Comparison of ENCODE assay signal across 8 cellular contexts in the genomic region with DNA sequence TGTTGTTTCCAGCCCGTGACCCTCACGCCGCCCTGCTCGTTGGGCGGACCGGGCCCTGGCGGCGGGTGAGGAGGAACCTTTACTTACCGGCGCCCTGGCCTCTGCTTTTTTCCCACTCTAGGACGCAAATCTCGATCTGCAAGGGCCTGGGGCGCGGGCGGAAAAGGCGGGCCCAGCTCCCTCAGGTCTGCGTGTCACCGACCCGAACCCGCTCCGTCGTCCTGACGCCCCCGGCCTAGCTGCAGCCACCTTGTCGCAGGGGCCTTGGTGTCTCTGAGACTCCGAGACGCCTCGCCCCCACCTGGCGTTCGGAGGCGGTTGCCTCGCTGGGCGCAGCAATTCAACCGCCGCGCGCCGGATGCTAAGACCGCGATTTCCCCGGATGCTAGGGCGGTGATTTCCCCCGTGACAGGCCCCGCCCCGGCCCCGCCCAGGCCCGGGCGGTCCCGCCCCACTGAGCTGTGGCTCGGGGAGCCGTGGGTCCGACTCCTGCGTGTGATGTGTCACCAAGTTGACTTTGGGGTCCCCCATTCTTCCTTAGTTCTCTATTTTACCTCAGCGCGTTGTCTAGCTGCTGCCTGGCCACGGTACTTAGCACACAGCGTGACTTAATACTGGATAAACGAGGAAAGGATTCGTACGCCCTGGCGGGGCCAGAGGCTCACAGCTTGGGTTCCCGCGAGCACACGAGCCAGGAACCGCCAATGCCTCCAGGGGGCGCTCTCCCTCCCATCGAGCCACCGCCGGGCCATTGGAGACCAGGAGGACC. TPM values are rescaled to one million over a fixed set of nuclear protein-coding genes. Genes with fewer than 3 reads are reported as not detected.
A peak's percentile ranks its signal among the peaks of the same experiment; 100 is the strongest.
DNase-seq lines count a peak whose midpoint lies in the region; ATAC-seq and TF ChIP-seq lines count a peak whose summit lies in the region.

Gene RPL39L, minus strand, starts transcription at position 371 of the 769 bp plus-strand sequence. CDS start 18,196 bp downstream, outside the sequence.

- H3K27ac Mint-ChIP-seq in CD4-positive, alpha-beta memory T cell: peak within 1 kb of the TSS; percentile 87 to 97 (median 95)
- peak within 1 kb of the TSS; percentile 83 to 87 for H3K27ac Mint-ChIP-seq in natural killer cell treated with Interleukin-12 subunit alpha and Interleukin-12 subunit beta and Interleukin-15 and Interleukin-18, amount 100 ng/mL, for 72 hours

- CTCF ChIA-PET in CD4-positive, alpha-beta memory T cell (lab: Charles Lee; ENCODE audit: partially characterized antibody): interaction anchor here (0.6 to 15.5 kb wide), 51 partner anchors 10 to 1196 kb away, joined by 3 to 178 read pairs (median 4); partner anchors contain the start of gene TBCCD1

- H3F3A ChIP-seq in OCI-LY1 (ENCODE audit: insufficient read depth, low read length): no peaks in the 10 kb centered on the region

- peaks cover 17% of the 10 kb centered on the region for H3K4me1 ChIP-seq in CD4-positive, alpha-beta memory T cell (ENCODE audit: insufficient read depth, low read length)
- H3K4me1 ChIP-seq in OCI-LY1 (ENCODE audit: insufficient read depth, low read length, severe bottlenecking): peaks cover 19% of the 10 kb centered on the region

- H3K9me3 ChIP-seq in CD4-positive, alpha-beta memory T cell (ENCODE audit: control insufficient read depth in 1 of 2, low read length in 2 of 2): no peaks in the 10 kb centered on the region
- H3K9me3 ChIP-seq in OCI-LY1 (ENCODE audit: low read length): peaks cover 23% of the 10 kb centered on the region

- peak; percentile 99 for TF ChIP-seq CTCF in OCI-LY1 (IDR thresholded peaks at IDR 0.05; ENCODE audit: low read length)
- TF ChIP-seq CTCF in fibroblast of mammary gland (conservative IDR thresholded peaks at IDR 0.05; ENCODE audit: control insufficient read depth, insufficient read depth, low read depth, low read length): peak; percentile 84

- POLR2A ChIA-PET in CD4-positive, alpha-beta memory T cell (lab: Charles Lee; ENCODE audit: partially characterized antibody): interaction anchor here (0.9 to 3.1 kb wide), 28 partner anchors 9 to 1992 kb away, joined by 3 to 61 read pairs (median 4); partner anchors contain the start of genes DNAJB11, EIF4A2, ST6GAL1 and TRA2B

- no peaks in the 10 kb centered on the region for H4K20me1 ChIP-seq in OCI-LY1 (ENCODE audit: insufficient read depth, low read length)

- peak within 1 kb of the TSS; percentile 82 to 94 (median 91) for H3K4me3 Mint-ChIP-seq in CD4-positive, alpha-beta memory T cell
- peak within 1 kb of the TSS; percentile 88 for H3K4me3 Mint-ChIP-seq in natural killer cell treated with Interleukin-12 subunit alpha and Interleukin-12 subunit beta and Interleukin-15 and Interleukin-18, amount 100 ng/mL, for 72 hours

- H3K27ac ChIP-seq in CD4-positive, alpha-beta memory T cell (ENCODE audit: low read depth, low read length): peak within 1 kb of the TSS; percentile 74
- H3K27ac ChIP-seq in OCI-LY1 (ENCODE audit: low read depth, low read length, poor library complexity, severe bottlenecking): peak within 1 kb of the TSS; percentile 73

- no peaks in the 10 kb centered on the region for H3K79me2 ChIP-seq in OCI-LY1 (ENCODE audit: insufficient read depth, low read length)

- no peaks in the 10 kb centered on the region for H3K36me3 ChIP-seq in CD4-positive, alpha-beta memory T cell (ENCODE audit: insufficient read depth, low read length)
- H3K36me3 ChIP-seq in OCI-LY1 (ENCODE audit: insufficient read depth, low read length): peaks cover 32% of the 10 kb centered on the region

- peaks cover 5 to 7% of the 10 kb centered on the region in 2 donors for H3K36me3 Mint-ChIP-seq in CD4-positive, alpha-beta memory T cell
- H3K36me3 Mint-ChIP-seq in natural killer cell treated with Interleukin-12 subunit alpha and Interleukin-12 subunit beta and Interleukin-15 and Interleukin-18, amount 100 ng/mL, for 72 hours: peaks cover 21% of the 10 kb centered on the region

- H3K4me1 Mint-ChIP-seq in CD4-positive, alpha-beta memory T cell: peaks cover 9 to 34% (median 18%) of the 10 kb centered on the region in 4 donors
- H3K4me1 Mint-ChIP-seq in natural killer cell treated with Interleukin-12 subunit alpha and Interleukin-12 subunit beta and Interleukin-15 and Interleukin-18, amount 100 ng/mL, for 72 hours (ENCODE audit: low read depth in 2 of 2): peaks cover 12 to 26% of the 10 kb centered on the region in 2 donors

- H3K27me3 ChIP-seq in CD4-positive, alpha-beta memory T cell (ENCODE audit: insufficient read depth, low read length): no peaks in the 10 kb centered on the region
- H3K27me3 ChIP-seq in OCI-LY1 (ENCODE audit: insufficient read depth, low read length): no peaks in the 10 kb centered on the region

- peak; percentile 91 to 93 (median 92) for DNase-seq in CD4-positive, alpha-beta memory T cell
- peak; percentile 95 to 96 for DNase-seq in activated T-cell treated with anti-CD3 and anti-CD28 coated beads, Interleukin-2, amount 50 U/mL, for 48 hours
- DNase-seq in fibroblast of mammary gland (ENCODE audit: low read depth): peak; percentile 78
- peak; percentile 94 for DNase-seq in natural killer cell treated with Interleukin-12 subunit alpha and Interleukin-12 subunit beta and Interleukin-15 and Interleukin-18, amount 100 ng/mL, for 72 hours (ENCODE audit: low spot score)
- peak; percentile 94 for DNase-seq in stimulated activated naive CD8-positive, alpha-beta T cell treated with anti-CD3 and anti-CD28 coated beads, Interleukin-15, Interleukin-2, amounts not matched to agents 100 U/mL and 50 U/mL, for 24 hours

- H3K4me2 ChIP-seq in OCI-LY1 (ENCODE audit: low read length): peak within 1 kb of the TSS; percentile 67

- ATAC-seq in GM19328 (IDR thresholded peaks at IDR 0.05; ENCODE audit: unreplicated experiment) (peak; percentile 97), HG03469 (IDR thresholded peaks at IDR 0.05; ENCODE audit: unreplicated experiment) (peak; percentile 89)
- peak; percentile 99 for ATAC-seq in natural killer cell treated with Interleukin-12 subunit alpha and Interleukin-12 subunit beta and Interleukin-15 and Interleukin-18, amount 100 ng/mL, for 72 hours
- ATAC-seq in stimulated activated naive CD8-positive, alpha-beta T cell treated with anti-CD3 and anti-CD28 coated beads, Interleukin-15, Interleukin-2, amounts not matched to agents 100 U/mL and 50 U/mL, for 24 hours: peak; percentile 99

- H2AFZ ChIP-seq in OCI-LY1 (ENCODE audit: low read length): no peak within 1 kb of the TSS

- intact Hi-C loops in CD4-positive, alpha-beta memory T cell (cut with micrococcal nuclease): loop anchor here (1.0 to 10.0 kb wide), 7 partner anchors 9 to 575 kb away; partner anchors contain the start of gene TBCCD1

- no peaks in the 10 kb centered on the region for H3K9me2 ChIP-seq in OCI-LY1 (ENCODE audit: low read depth, low read length)

- no peaks in the 10 kb centered on the region for H3K27me3 Mint-ChIP-seq in CD4-positive, alpha-beta memory T cell
- no peaks in the 10 kb centered on the region for H3K27me3 Mint-ChIP-seq in natural killer cell treated with Interleukin-12 subunit alpha and Interleukin-12 subunit beta and Interleukin-15 and Interleukin-18, amount 100 ng/mL, for 72 hours

- H3K9me3 Mint-ChIP-seq in CD4-positive, alpha-beta memory T cell: peaks cover 2 to 13% (median 5%) of the 10 kb centered on the region in 8 donors
- H3K9me3 Mint-ChIP-seq in natural killer cell treated with Interleukin-12 subunit alpha and Interleukin-12 subunit beta and Interleukin-15 and Interleukin-18, amount 100 ng/mL, for 72 hours: peaks cover 5% of the 10 kb centered on the region

- peak within 1 kb of the TSS; percentile 60 for H3K9ac ChIP-seq in OCI-LY1 (ENCODE audit: low read length)

- H3K4me3 ChIP-seq in CD4-positive, alpha-beta memory T cell (ENCODE audit: low read length in 2 of 2): peak within 1 kb of the TSS; percentile 24 to 86
- peak within 1 kb of the TSS; percentile 62 for H3K4me3 ChIP-seq in OCI-LY1 (ENCODE audit: low read depth, low read length, poor library complexity, severe bottlenecking)
- H3K4me3 ChIP-seq in fibroblast of mammary gland (ENCODE audit: control insufficient read depth, low read depth, low read length): peak within 1 kb of the TSS; percentile 70

RNA-seq across cellular contexts. Expression of gene RPL39L, which starts in this region (rescaled TPM):
- 1 to 10 TPM; 2.6 to 3.6 TPM for total RNA-seq in CD4-positive, alpha-beta memory T cell
- 10 to 100 TPM in 1 of 2 donors, 1 to 10 TPM in 1; 7.2 to 15.7 TPM for polyA plus RNA-seq in CD4-positive, alpha-beta memory T cell
- total RNA-seq in natural killer cell treated with Interleukin-12 subunit alpha and Interleukin-12 subunit beta and Interleukin-15 and Interleukin-18, amount 100 ng/mL, for 72 hours: 1 to 10 TPM; 6.3 to 9.2 TPM

Comparison
In these comparisons a context has a peak if more than half of its experiments do, and no peak if none do; other contexts are left out.
1. Peak in every context shown above with its lines: DNase-seq, ATAC-seq, H3K4me3 ChIP-seq and H3K27ac ChIP-seq.